Comparison of ENCODE assay signal across 8 cellular contexts in genomic region chr16:5490499-5490898, GRCh38.
DNase-seq lines count a peak whose midpoint lies in the region; ATAC-seq, FAIRE-seq and TF ChIP-seq lines count a peak whose summit lies in the region.

No MANE protein-coding gene starts in this region.

- H3K27ac Mint-ChIP-seq in stimulated activated naive CD8-positive, alpha-beta T cell treated with anti-CD3 and anti-CD28 coated beads, Interleukin-15, amount 100 ng/mL, for 72 hours: no peak overlapping the region

- ATAC-seq in stimulated activated naive CD8-positive, alpha-beta T cell treated with anti-CD3 and anti-CD28 coated beads, Interleukin-15, amount 100 ng/mL, for 72 hours: no peak
- ATAC-seq in GM21723 (IDR thresholded peaks at IDR 0.05; ENCODE audit: unreplicated experiment) (no peak), HG03280 (IDR thresholded peaks at IDR 0.05; ENCODE audit: unreplicated experiment) (no peak)

- no peaks in the 10 kb centered on the region for H3K9me3 Mint-ChIP-seq in stimulated activated naive CD8-positive, alpha-beta T cell treated with anti-CD3 and anti-CD28 coated beads, Interleukin-15, amount 100 ng/mL, for 72 hours

- no peak overlapping the region for H3K4me3 Mint-ChIP-seq in stimulated activated naive CD8-positive, alpha-beta T cell treated with anti-CD3 and anti-CD28 coated beads, Interleukin-15, amount 100 ng/mL, for 72 hours

- peaks cover 5% of the 10 kb centered on the region for H3K27me3 Mint-ChIP-seq in stimulated activated naive CD8-positive, alpha-beta T cell treated with anti-CD3 and anti-CD28 coated beads, Interleukin-15, amount 100 ng/mL, for 72 hours

- DNase-seq in CD1c-positive myeloid dendritic cell (ENCODE audit: extremely low spot score) (peak; percentile 47), GM10266 (ENCODE audit: extremely low spot score) (no peak), RCC 7860 (ENCODE audit: low spot score) (peak; percentile 16), globus pallidus (ENCODE audit: low spot score) (peak; percentile 37), NCI-H128 (lab: John Stamatoyannopoulos, UW; ENCODE audit: unreplicated experiment) (no peak)
- peak; percentile 2 to 19 for DNase-seq in stimulated activated naive CD8-positive, alpha-beta T cell treated with anti-CD3 and anti-CD28 coated beads, Interleukin-15, amount 100 ng/mL, for 72 hours

- TF ChIP-seq CTCF in GM10266 (IDR thresholded peaks at IDR 0.05; ENCODE audit: control insufficient read depth, insufficient read depth, low read depth, missing control alignments): peak; percentile 44

- no peaks in the 10 kb centered on the region for H3K4me1 Mint-ChIP-seq in stimulated activated naive CD8-positive, alpha-beta T cell treated with anti-CD3 and anti-CD28 coated beads, Interleukin-15, amount 100 ng/mL, for 72 hours

- no peak for FAIRE-seq in RCC 7860 (lab: Jason Lieb, UNC)

Comparison
In these comparisons a context has a peak if more than half of its experiments do, and no peak if none do; other contexts are left out.
1. DNase-seq: peak in CD1c-positive myeloid dendritic cell (single experiment), RCC 7860 (single experiment), globus pallidus (single experiment) and stimulated activated naive CD8-positive, alpha-beta T cell treated with anti-CD3 and anti-CD28 coated beads, Interleukin-15, amount 100 ng/mL, for 72 hours (2 of 2); none in GM10266 (single experiment) and NCI-H128 (single experiment).